ENCODE assay signal across 27 cellular contexts in genomic region chr16:6946106-6946505, GRCh38.
"Had no signal": no experiment of that assay in that cellular context is flagged by ENCODE, and none has a peak within 500 bp of the region (broad histone marks: within the 10 kb centered on the region; RNA-seq: fewer than 3 reads in every experiment).

No MANE protein-coding gene starts in this region.

- H3K4me1 ChIP-seq: parathyroid adenoma, psoas muscle, right lobe of liver, sigmoid colon, suprapubic skin, testis, tibial artery, transverse colon, upper lobe of left lung, vagina had no signal

- H3K36me3 ChIP-seq: neural progenitor cell, ovary, right lobe of liver, sigmoid colon, suprapubic skin, tibial artery, transverse colon, upper lobe of left lung, vagina had no signal

- H3K9me3 ChIP-seq: ovary, psoas muscle, right lobe of liver, suprapubic skin, testis, tibial artery, transverse colon, upper lobe of left lung, vagina had no signal

- H3K27ac ChIP-seq: neural progenitor cell, ovary, parathyroid adenoma, psoas muscle, right lobe of liver, sigmoid colon, suprapubic skin, testis, tibial artery, transverse colon, upper lobe of left lung, vagina had no signal

- H2AFZ ChIP-seq: neural progenitor cell, parathyroid adenoma had no signal

- H3K9ac ChIP-seq: neural progenitor cell, parathyroid adenoma had no signal

- FAIRE-seq: small intestine, urothelium cell line had no signal

- H3K79me2 ChIP-seq: parathyroid adenoma had no signal

- H3K4me2 ChIP-seq: neural progenitor cell had no signal

- DNase-seq: natural killer cell; occipital lobe; ovary; posterior cingulate gyrus; psoas muscle; right cardiac atrium; right lobe of liver; sigmoid colon; small intestine; stimulated activated CD4-positive, alpha-beta T cell treated with anti-CD3 and anti-CD28 coated beads, Interleukin-1b, Interleukin-23, amount 100 ng/mL, for 48 hours; stimulated activated CD4-positive, alpha-beta T cell treated with anti-CD3 and anti-CD28 coated beads, Interleukin-4, amount 100 ng/mL, for 1 hour; stimulated activated CD4-positive, alpha-beta T cell treated with anti-CD3 and anti-CD28 coated beads, Interleukin-4, amount 100 ng/mL, for 4 hours; stimulated activated CD8-positive, alpha-beta memory T cell treated with anti-CD3 and anti-CD28 coated beads, Interleukin-4, amount 100 ng/mL, for 48 hours; stimulated activated naive CD4-positive, alpha-beta T cell; stimulated activated naive CD8-positive, alpha-beta T cell treated with anti-CD3 and anti-CD28 coated beads, Interleukin-15, amount 100 ng/mL, for 72 hours; stimulated activated naive CD8-positive, alpha-beta T cell treated with anti-CD3 and anti-CD28 coated beads, Interleukin-15, Interleukin-2, amounts not matched to agents 100 U/mL and 50 U/mL, for 24 hours; substantia nigra; testis; tibial artery; transverse colon; upper lobe of left lung had no signal

- H3K4me3 ChIP-seq: neural progenitor cell, ovary, psoas muscle, right lobe of liver, sigmoid colon, suprapubic skin, testis, tibial artery, transverse colon, upper lobe of left lung, vagina had no signal

- ATAC-seq: natural killer cell; psoas muscle; right cardiac atrium; right lobe of liver; stimulated activated memory B cell treated with anti-CD40 and anti-IgM and Interleukin-4, amounts not matched to agents 10 μg/mL and 1 μg/mL and 100 μg/mL, for 72 hours; stimulated activated naive CD8-positive, alpha-beta T cell treated with anti-CD3 and anti-CD28 coated beads, Interleukin-15, amount 100 ng/mL, for 72 hours; stimulated activated naive CD8-positive, alpha-beta T cell treated with anti-CD3 and anti-CD28 coated beads, Interleukin-15, Interleukin-2, amounts not matched to agents 100 U/mL and 50 U/mL, for 24 hours had no signal

- H3K27me3 ChIP-seq: neural progenitor cell, ovary, right lobe of liver, sigmoid colon, suprapubic skin, testis, tibial artery, transverse colon, upper lobe of left lung, vagina had no signal
